ENCODE assay signal across 14 cellular contexts in the genomic region with DNA sequence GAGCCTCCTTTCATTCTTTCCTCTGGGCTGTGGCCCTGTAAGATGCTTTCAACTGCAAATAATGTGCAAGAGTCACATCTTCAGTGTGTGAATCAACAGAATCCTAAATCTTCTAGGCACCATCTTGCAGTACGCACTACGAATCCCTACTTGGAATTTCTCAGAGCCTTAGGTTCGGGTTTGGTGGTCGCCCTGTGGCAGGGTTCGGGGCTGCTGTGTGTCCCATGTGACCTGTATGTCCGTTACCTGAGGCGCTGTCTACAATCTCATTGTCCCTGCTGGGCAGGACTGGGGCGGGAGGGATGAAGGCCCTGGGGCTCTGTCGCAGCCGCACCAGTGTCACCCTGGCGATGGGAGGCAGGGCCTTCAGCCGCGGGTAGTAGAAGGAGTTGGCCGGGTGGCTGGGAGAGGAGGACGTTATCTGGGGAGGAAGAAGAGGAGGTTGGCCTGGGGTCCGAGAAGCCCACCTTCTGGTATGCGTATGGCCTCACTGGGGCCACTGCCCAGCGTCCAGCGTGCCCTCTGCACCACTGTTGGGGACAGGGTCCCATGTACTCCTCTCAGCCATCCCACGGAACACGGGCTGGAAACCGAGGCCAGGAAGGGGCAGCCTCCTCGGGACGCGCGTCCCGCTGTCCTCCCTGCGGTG. TPM values are rescaled to one million over a fixed set of nuclear protein-coding genes. Genes with fewer than 3 reads are reported as not detected.
DNase-seq lines count a peak whose midpoint lies in the region; ATAC-seq and TF ChIP-seq lines count a peak whose summit lies in the region.
"Had no signal": no experiment of that assay in that cellular context is flagged by ENCODE, and none has a peak within 500 bp of the region (broad histone marks: within the 10 kb centered on the region; RNA-seq: fewer than 3 reads in every experiment).

No MANE protein-coding gene starts in this region.

- POLR2A ChIA-PET in naive thymus-derived CD8-positive, alpha-beta T cell (lab: Charles Lee), result interaction anchor here (0.6 kb wide), 1 partner anchor 41 kb away, joined by 4 read pairs; no protein-coding TSS in a partner anchor

- H3K9me3 ChIP-seq in right cardiac atrium (ENCODE audit: control insufficient read depth, low read length), result no peaks in the 10 kb centered on the region
- H3K9me3 ChIP-seq in colonic mucosa, result no peaks in the 10 kb centered on the region
- H3K9me3 ChIP-seq in esophagus squamous epithelium, result no peaks in the 10 kb centered on the region
- H3K9me3 ChIP-seq: tibial nerve had no signal

- H3K27me3 ChIP-seq in right cardiac atrium (ENCODE audit: control insufficient read depth, insufficient read depth) (no peaks in the 10 kb centered on the region), colonic mucosa (peaks cover 32% of the 10 kb centered on the region), esophagus squamous epithelium (peaks cover 0 to 36% (median 3%) of the 10 kb centered on the region in 4 donors)

- intact Hi-C loops in right cardiac atrium (cut with DNase I), result loop anchor here in 1 of 4 donors (10.0 kb wide), 1 partner anchor 65 kb away; no protein-coding TSS in a partner anchor
- intact Hi-C loops in left cardiac atrium (cut with DNase I), result no loop called here
- intact Hi-C loops in colonic mucosa (cut with DNase I), result no loop called here
- intact Hi-C loops in esophagus squamous epithelium (cut with DNase I), result no loop called here

- DNase-seq in right cardiac atrium, result peak in 2 of 3 donors; percentile 49 to 51
- no peak for DNase-seq in left cardiac atrium
- no peak for DNase-seq in colonic mucosa
- no peak for DNase-seq in naive thymus-derived CD8-positive, alpha-beta T cell
- no peak for DNase-seq in esophagus squamous epithelium (lab: John Stamatoyannopoulos, UW)
- DNase-seq in NCI-H774 (lab: John Stamatoyannopoulos, UW), result no peak
- no peak for DNase-seq in stimulated activated naive CD8-positive, alpha-beta T cell treated with anti-CD3 and anti-CD28 coated beads, Interleukin-15, Interleukin-2, amounts not matched to agents 100 U/mL and 50 U/mL, for 24 hours
- DNase-seq: DMS79 treated with DMSO at 0.1 percent for 48 hours had no signal

- H3K9me3 Mint-ChIP-seq in naive thymus-derived CD8-positive, alpha-beta T cell, result no peaks in the 10 kb centered on the region

- no peak for ATAC-seq in right cardiac atrium
- ATAC-seq in left cardiac atrium, result no peak
- ATAC-seq in naive thymus-derived CD8-positive, alpha-beta T cell, result no peak
- ATAC-seq in HG02571 (IDR thresholded peaks at IDR 0.05; ENCODE audit: unreplicated experiment), result no peak
- ATAC-seq in stimulated activated naive CD8-positive, alpha-beta T cell treated with anti-CD3 and anti-CD28 coated beads, Interleukin-15, Interleukin-2, amounts not matched to agents 100 U/mL and 50 U/mL, for 24 hours, result no peak
- ATAC-seq: left ventricle myocardium superior had no signal

- 79% methylated on average over 28 of the region's 28 CpGs for WGBS in right cardiac atrium
- 90 to 100% methylated on average over 2 to 13 of the region's 28 CpGs for WGBS in esophagus squamous epithelium, 2 donors

- H3K4me3 ChIP-seq in right cardiac atrium (ENCODE audit: low read length) (no peak overlapping the region), colonic mucosa (peak overlapping the region; percentile 30), esophagus squamous epithelium (peak overlapping the region in 2 of 4 donors; percentile 52 to 64)
- H3K4me3 ChIP-seq: SK-N-MC had no signal

- H3K36me3 ChIP-seq in colonic mucosa (no peaks in the 10 kb centered on the region), esophagus squamous epithelium (peaks cover 0 to 27% (median 0%) of the 10 kb centered on the region in 3 donors)

- H3K4me1 ChIP-seq in right cardiac atrium (ENCODE audit: control insufficient read depth, insufficient read depth, low read length) (no peaks in the 10 kb centered on the region), colonic mucosa (peaks cover 26% of the 10 kb centered on the region), esophagus squamous epithelium (peaks cover 39 to 83% (median 45%) of the 10 kb centered on the region in 3 donors)

- peak overlapping the region in 5 of 10 donors; percentile 15 to 83 (median 43) for H3K27ac Mint-ChIP-seq in naive thymus-derived CD8-positive, alpha-beta T cell

- peaks cover 0 to 4% (median 0%) of the 10 kb centered on the region in 3 donors for H3K36me3 Mint-ChIP-seq in naive thymus-derived CD8-positive, alpha-beta T cell

- TF ChIP-seq CTCF in colonic mucosa (IDR thresholded peaks at IDR 0.05), result no peak
- TF ChIP-seq CTCF in esophagus squamous epithelium (IDR thresholded peaks at IDR 0.05), result no peak

- H3K9ac ChIP-seq in colonic mucosa (ENCODE audit: low read depth in 2 of 2, low read length in 2 of 2), result no peak overlapping the region

- H3K27ac ChIP-seq in right cardiac atrium (ENCODE audit: low read length), result no peak overlapping the region
- H3K27ac ChIP-seq in colonic mucosa, result no peak overlapping the region
- peak overlapping the region in 1 of 4 donors; percentile 17 for H3K27ac ChIP-seq in esophagus squamous epithelium
- H3K27ac ChIP-seq: SK-N-MC had no signal

- H3K4me1 Mint-ChIP-seq in naive thymus-derived CD8-positive, alpha-beta T cell, result peaks cover 13 to 37% (median 31%) of the 10 kb centered on the region in 4 donors

- H3K27me3 Mint-ChIP-seq in naive thymus-derived CD8-positive, alpha-beta T cell, result peaks cover 2 to 19% (median 7%) of the 10 kb centered on the region in 5 donors

- H3K4me3 Mint-ChIP-seq in naive thymus-derived CD8-positive, alpha-beta T cell, result peak overlapping the region in 9 of 10 donors; percentile 33 to 71 (median 56)

- TF ChIP-seq POLR2A in esophagus squamous epithelium (IDR thresholded peaks at IDR 0.05), result no peak

RNA-seq across cellular contexts. Expression of gene SPON2, which starts 2.1 kb away (rescaled TPM):
- 10 to 100 TPM; 12.2 to 27.4 (median 14.2) TPM for total RNA-seq in right cardiac atrium
- 9.6 TPM for polyA plus RNA-seq in right cardiac atrium
- 10 to 100 TPM; 14.0 to 33.0 TPM for total RNA-seq in left cardiac atrium
- total RNA-seq in colonic mucosa, result 10 to 100 TPM; 22.0 to 22.4 TPM
- total RNA-seq in naive thymus-derived CD8-positive, alpha-beta T cell, result 10 to 100 TPM; 16.5 to 16.6 TPM
- 10 to 100 TPM in 1 of 3 donors, 1 to 10 TPM in 2; 8.5 to 45.9 (median 9.5) TPM for polyA plus RNA-seq in naive thymus-derived CD8-positive, alpha-beta T cell
- total RNA-seq in esophagus squamous epithelium, result 10 to 100 TPM; 14.5 to 53.4 (median 21.3) TPM

RNA-seq across cellular contexts. Expression of gene RNF212, which starts 56.9 kb away (rescaled TPM):
- 1 to 10 TPM in 3 of 4 donors, under 1 TPM in 1; 0.59 to 2.4 (median 1.5) TPM for total RNA-seq in right cardiac atrium
- polyA plus RNA-seq in right cardiac atrium, result 1.6 TPM
- total RNA-seq in left cardiac atrium, result 1 to 10 TPM; 1.7 TPM
- 1 to 10 TPM; 2.3 to 2.5 TPM for total RNA-seq in colonic mucosa
- 1 to 10 TPM; 7.7 to 8.5 TPM for total RNA-seq in naive thymus-derived CD8-positive, alpha-beta T cell
- 1 to 10 TPM; 3.1 to 4.4 (median 3.5) TPM for polyA plus RNA-seq in naive thymus-derived CD8-positive, alpha-beta T cell
- 1 to 10 TPM in 2 of 4 donors, under 1 TPM in 2; 0.53 to 6.3 (median 1.9) TPM for total RNA-seq in esophagus squamous epithelium
- total RNA-seq: HT-29, MCF 10A had no signal

Comparison
In these comparisons a context has a peak if more than half of its experiments do, and no peak if none do; other contexts are left out.
1. DNase-seq: peak in right cardiac atrium (2 of 3); none in left cardiac atrium (single experiment), colonic mucosa (single experiment), naive thymus-derived CD8-positive, alpha-beta T cell (0 of 10), esophagus squamous epithelium (single experiment), NCI-H774 (single experiment) and stimulated activated naive CD8-positive, alpha-beta T cell treated with anti-CD3 and anti-CD28 coated beads, Interleukin-15, Interleukin-2, amounts not matched to agents 100 U/mL and 50 U/mL, for 24 hours (single experiment).